ENCODE assay signal across 10 cellular contexts in genomic region chr11:290621-291231, GRCh38. TPM values are rescaled to one million over a fixed set of nuclear protein-coding genes. Genes with fewer than 3 reads are reported as not detected.
DNase-seq lines count a peak whose midpoint lies in the region; ATAC-seq and TF ChIP-seq lines count a peak whose summit lies in the region.
"Had no signal": no experiment of that assay in that cellular context is flagged by ENCODE, and none has a peak within 500 bp of the region (broad histone marks: within the 10 kb centered on the region; RNA-seq: fewer than 3 reads in every experiment).

No MANE protein-coding gene starts in this region.

- H3K36me3 ChIP-seq in breast epithelium, result no peaks in the 10 kb centered on the region

- H3K27me3 Mint-ChIP-seq in MCF 10A (ENCODE audit: insufficient read depth, unreplicated experiment) (peaks cover 15% of the 10 kb centered on the region), type B pancreatic cell (peaks cover 16% of the 10 kb centered on the region), HFFc6 (ENCODE audit: insufficient read depth) (peaks cover 4% of the 10 kb centered on the region; the same call in 1 of the 2 replicates)

- H3K27ac Mint-ChIP-seq in MCF 10A (ENCODE audit: low read depth, unreplicated experiment), result no peak overlapping the region
- peak overlapping the region; percentile 74 to 77 for H3K27ac Mint-ChIP-seq in activated naive CD4-positive, alpha-beta T cell treated with anti-CD3 and anti-CD28 coated beads, Interleukin-2, amount 50 U/mL, for 72 hours
- H3K27ac Mint-ChIP-seq in type B pancreatic cell, result no peak overlapping the region
- no peak overlapping the region for H3K27ac Mint-ChIP-seq in HFFc6

- intact Hi-C loops in MCF 10A (cut with micrococcal nuclease), result no loop called here
- intact Hi-C loops in breast epithelium (cut with DNase I; ENCODE audit: low total_unique reads), result no loop called here

- H3K27ac ChIP-seq in breast epithelium, result no peak overlapping the region

- H3K4me3 Mint-ChIP-seq in MCF 10A (ENCODE audit: unreplicated experiment) (peak overlapping the region; percentile 39), type B pancreatic cell (peak overlapping the region; percentile 67), HFFc6 (no peak overlapping the region)

- CTCF ChIA-PET in MCF 10A (lab: Yijun Ruan, JAX), result interaction anchor here (0.9 kb wide), 1 partner anchor 40 kb away, joined by 3 read pairs; no protein-coding TSS in a partner anchor

- POLR2A ChIA-PET in MCF 10A (lab: Yijun Ruan, JAX), result interaction anchor here (1.1 kb wide), 1 partner anchor 10 kb away, joined by 3 read pairs; no protein-coding TSS in a partner anchor

- H3K9me3 ChIP-seq in breast epithelium, result no peaks in the 10 kb centered on the region

- H3K4me1 ChIP-seq in breast epithelium, result peaks cover 0 to 5% of the 10 kb centered on the region in 2 donors

- H3K4me3 ChIP-seq in breast epithelium, result no peak overlapping the region

- H3K36me3 Mint-ChIP-seq in MCF 10A (ENCODE audit: insufficient read depth, unreplicated experiment) (no peaks in the 10 kb centered on the region), type B pancreatic cell (peaks cover 3% of the 10 kb centered on the region), HFFc6 (ENCODE audit: low read depth) (no peaks in the 10 kb centered on the region)
- peaks cover 7 to 24% of the 10 kb centered on the region in 2 donors for H3K36me3 Mint-ChIP-seq in activated naive CD4-positive, alpha-beta T cell treated with anti-CD3 and anti-CD28 coated beads, Interleukin-2, amount 50 U/mL, for 72 hours

- TF ChIP-seq CTCF in MCF 10A (IDR thresholded peaks at IDR 0.05; ENCODE audit: unreplicated experiment) (no peak), breast epithelium (IDR thresholded peaks at IDR 0.05) (no peak), type B pancreatic cell (conservative IDR thresholded peaks at IDR 0.05) (no peak), HFFc6 (IDR thresholded peaks at IDR 0.05) (no peak)

- no peaks in the 10 kb centered on the region for H3K4me1 Mint-ChIP-seq in MCF 10A (ENCODE audit: insufficient read depth, unreplicated experiment)
- H3K4me1 Mint-ChIP-seq in type B pancreatic cell (ENCODE audit: unreplicated experiment), result peaks cover 3% of the 10 kb centered on the region
- no peaks in the 10 kb centered on the region for H3K4me1 Mint-ChIP-seq in HFFc6 (ENCODE audit: low read depth)

- no peak for TF ChIP-seq POLR2A in breast epithelium (IDR thresholded peaks at IDR 0.05)

- H3K9me3 Mint-ChIP-seq in MCF 10A (ENCODE audit: unreplicated experiment) (no peaks in the 10 kb centered on the region), type B pancreatic cell (no peaks in the 10 kb centered on the region), HFFc6 (no peaks in the 10 kb centered on the region)
- H3K9me3 Mint-ChIP-seq in activated naive CD4-positive, alpha-beta T cell treated with anti-CD3 and anti-CD28 coated beads, Interleukin-2, amount 50 U/mL, for 72 hours, result peaks cover 0 to 3% of the 10 kb centered on the region in 2 donors

- no peak for DNase-seq in MCF 10A (ENCODE audit: unreplicated experiment)
- DNase-seq in breast epithelium (ENCODE audit: low spot score in 2 of 2), result no peak
- DNase-seq in activated naive CD4-positive, alpha-beta T cell treated with anti-CD3 and anti-CD28 coated beads, Interleukin-2, amount 50 U/mL, for 72 hours (ENCODE audit: low spot score in 2 of 2), result peak in 1 of 2 donors; percentile 55
- DNase-seq in mesenteric fat pad (ENCODE audit: low spot score), result peak; percentile 72
- no peak for DNase-seq in type B pancreatic cell (ENCODE audit: extremely low spot score, unreplicated experiment)
- no peak for DNase-seq in NCI-H2196 (lab: John Stamatoyannopoulos, UW; ENCODE audit: unreplicated experiment)
- no peak for DNase-seq in HFFc6
- DNase-seq: NCI-H2081 had no signal

- BruUV-seq in MCF 10A (replicated peaks; lab: Mats Ljungman, UMichigan), result no TSS peak

- H3K27me3 ChIP-seq in breast epithelium, result no peaks in the 10 kb centered on the region

- no peak for ATAC-seq in activated naive CD4-positive, alpha-beta T cell treated with anti-CD3 and anti-CD28 coated beads, Interleukin-2, amount 50 U/mL, for 72 hours
- ATAC-seq in GM19023 (IDR thresholded peaks at IDR 0.05; ENCODE audit: unreplicated experiment), result no peak

RNA-seq across cellular contexts. Expression of gene PGGHG, which starts 1.8 kb away (rescaled TPM):
- total RNA-seq in MCF 10A (2022), result 6.3 and 8.5 TPM in 2 replicates
- total RNA-seq in breast epithelium, result 10 to 100 TPM; 13.0 to 63.9 (median 37.3) TPM
- total RNA-seq in activated naive CD4-positive, alpha-beta T cell treated with anti-CD3 and anti-CD28 coated beads, Interleukin-2, amount 50 U/mL, for 72 hours, result 100 to 1,000 TPM in 1 of 2 donors, 10 to 100 TPM in 1; 97.8 to 695 TPM
- 25.2 TPM for total RNA-seq in mesenteric fat pad
- 12.6 and 32.5 TPM in 2 replicates for total RNA-seq in type B pancreatic cell (ENCODE audit: low replicate concordance)
- 10 to 100 TPM in 4 of 6 experiments, 1 to 10 TPM in 2; 9.7 to 12.2 (median 11.4) TPM for total RNA-seq in HFFc6 (2021; fragmentation: NEBNext Ultra II Directional; extraction: Animal tissue kit (Norgen Biotek cat#: 25700))

RNA-seq across cellular contexts. Expression of gene IFITM5, which starts 8.6 kb away (rescaled TPM):
- not detected in 2 replicates for total RNA-seq in MCF 10A (2022)
- total RNA-seq in breast epithelium, result not detected
- not detected for total RNA-seq in activated naive CD4-positive, alpha-beta T cell treated with anti-CD3 and anti-CD28 coated beads, Interleukin-2, amount 50 U/mL, for 72 hours
- total RNA-seq in mesenteric fat pad, result not detected
- not detected in 2 replicates for total RNA-seq in type B pancreatic cell (ENCODE audit: low replicate concordance)
- total RNA-seq in HFFc6 (2021; fragmentation: NEBNext Ultra II Directional; extraction: Animal tissue kit (Norgen Biotek cat#: 25700)), result not detected
- total RNA-seq: skeletal muscle tissue had no signal

RNA-seq across cellular contexts. Expression of gene NLRP6, which starts 12.5 kb away (rescaled TPM):
- total RNA-seq in MCF 10A (2022) (not detected in 2 replicates), breast epithelium (1 to 10 TPM in 2 of 3 donors, under 1 TPM in 1; 0.59 to 3.7 (median 2.0) TPM), mesenteric fat pad (1.8 TPM), type B pancreatic cell (ENCODE audit: low replicate concordance) (0.19 TPM in 1 of 2 replicates, not detected in the other)
- 1 to 10 TPM in 1 of 2 donors, under 1 TPM in 1; 0.88 to 2.5 TPM for total RNA-seq in activated naive CD4-positive, alpha-beta T cell treated with anti-CD3 and anti-CD28 coated beads, Interleukin-2, amount 50 U/mL, for 72 hours
- total RNA-seq in HFFc6 (2021; fragmentation: NEBNext Ultra II Directional; extraction: Animal tissue kit (Norgen Biotek cat#: 25700)), result not detected
- total RNA-seq: skeletal muscle tissue had no signal

RNA-seq across cellular contexts. Expression of gene IFITM2, which starts 16.9 kb away (rescaled TPM):
- total RNA-seq in MCF 10A (2022) (288 and 314 TPM in 2 replicates), breast epithelium (100 to 1,000 TPM in 2 of 3 donors, 10 to 100 TPM in 1; 81.4 to 404 (median 129) TPM), mesenteric fat pad (657 TPM), type B pancreatic cell (ENCODE audit: low replicate concordance) (109 and 238 TPM in 2 replicates)
- 100 to 1,000 TPM; 385 to 785 TPM for total RNA-seq in activated naive CD4-positive, alpha-beta T cell treated with anti-CD3 and anti-CD28 coated beads, Interleukin-2, amount 50 U/mL, for 72 hours
- total RNA-seq in HFFc6 (2021; fragmentation: NEBNext Ultra II Directional; extraction: Animal tissue kit (Norgen Biotek cat#: 25700)), result 100 to 1,000 TPM; 257 to 325 (median 291) TPM

RNA-seq across cellular contexts. Expression of gene IFITM1, which starts 23.1 kb away (rescaled TPM):
- total RNA-seq in MCF 10A (2022), result 1.8 and 4.8 TPM in 2 replicates
- total RNA-seq in breast epithelium, result 100 to 1,000 TPM; 129 to 321 (median 142) TPM
- 100 to 1,000 TPM in 1 of 2 donors, 10 to 100 TPM in 1; 91.3 to 436 TPM for total RNA-seq in activated naive CD4-positive, alpha-beta T cell treated with anti-CD3 and anti-CD28 coated beads, Interleukin-2, amount 50 U/mL, for 72 hours
- 232 TPM for total RNA-seq in mesenteric fat pad
- total RNA-seq in type B pancreatic cell (ENCODE audit: low replicate concordance), result 34.1 and 192 TPM in 2 replicates
- 10 to 100 TPM; 23.5 to 36.1 (median 30.0) TPM for total RNA-seq in HFFc6 (2021; fragmentation: NEBNext Ultra II Directional; extraction: Animal tissue kit (Norgen Biotek cat#: 25700))

Comparison
In these comparisons a context has a peak if more than half of its experiments do, and no peak if none do; other contexts are left out.
1. H3K27ac Mint-ChIP-seq: peak in activated naive CD4-positive, alpha-beta T cell treated with anti-CD3 and anti-CD28 coated beads, Interleukin-2, amount 50 U/mL, for 72 hours (2 of 2); none in MCF 10A (single experiment), type B pancreatic cell (single experiment) and HFFc6 (single experiment).